Comparison of ENCODE assay signal across 14 cellular contexts in the genomic region with DNA sequence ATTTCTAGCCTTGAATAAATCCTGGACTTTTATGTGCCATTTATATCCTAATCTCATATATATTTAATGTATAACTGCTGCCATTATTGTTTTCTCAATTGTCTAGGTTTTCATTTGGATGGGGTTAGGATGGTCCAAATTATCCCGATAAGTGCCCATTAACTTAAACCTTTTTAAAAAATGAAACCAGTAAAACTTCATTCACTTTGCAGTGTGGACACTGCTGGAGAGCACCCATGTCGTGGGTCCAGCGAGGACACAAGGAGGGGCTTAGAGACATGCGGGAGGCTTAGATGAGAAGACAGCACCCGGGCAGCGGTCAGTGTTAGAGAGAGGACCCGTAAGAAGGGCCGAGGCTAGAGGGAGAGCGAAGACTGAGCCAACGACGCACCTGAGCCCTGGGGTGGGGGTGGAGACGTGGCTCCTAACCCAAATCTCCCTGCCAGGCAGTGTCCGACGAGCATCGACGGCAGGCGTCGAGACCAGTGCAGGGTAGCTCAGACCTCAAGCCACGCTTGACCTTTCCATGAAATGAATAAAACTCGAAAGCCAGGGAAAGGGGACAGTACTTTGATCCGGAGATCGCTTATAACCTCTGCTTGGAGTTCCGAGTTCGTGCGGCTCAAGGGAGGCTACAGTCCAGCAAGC. TPM values are rescaled to one million over a fixed set of nuclear protein-coding genes. Genes with fewer than 3 reads are reported as not detected.
DNase-seq lines count a peak whose midpoint lies in the region; ATAC-seq and TF ChIP-seq lines count a peak whose summit lies in the region.
"Had no signal": no experiment of that assay in that cellular context is flagged by ENCODE, and none has a peak within 500 bp of the region (broad histone marks: within the 10 kb centered on the region; RNA-seq: fewer than 3 reads in every experiment).

No MANE protein-coding gene starts in this region.

- H3K36me3 ChIP-seq in MM.1S (replicated peaks; ENCODE audit: insufficient read depth, low read length) (no peaks in the 10 kb centered on the region), endodermal cell (ENCODE audit: control insufficient read depth, insufficient read depth, low read length) (no peaks in the 10 kb centered on the region), skeletal muscle satellite cell (ENCODE audit: insufficient read depth, low read length) (no peaks in the 10 kb centered on the region)
- H3K36me3 ChIP-seq: left ventricle myocardium inferior, Peyer's patch had no signal

- peak overlapping the region; percentile 50 for H3K4me3 Mint-ChIP-seq in activated CD4-positive, alpha-beta T cell treated with anti-CD3 and anti-CD28 coated beads for 36 hours
- H3K4me3 Mint-ChIP-seq in endodermal cell, result no peak overlapping the region

- no peak for TF ChIP-seq CTCF in MM.1S (IDR thresholded peaks at IDR 0.05; ENCODE audit: low read length)
- TF ChIP-seq CTCF in endodermal cell (conservative IDR thresholded peaks at IDR 0.05), result no peak

- H3K4me2 ChIP-seq in MM.1S (ENCODE audit: low read depth, low read length) (peak overlapping the region; percentile 82), skeletal muscle satellite cell (ENCODE audit: low read length) (peak overlapping the region; percentile 94)

- no peak for DNase-seq in activated CD4-positive, alpha-beta T cell treated with anti-CD3 and anti-CD28 coated beads for 36 hours
- DNase-seq in activated CD4-positive, alpha-beta T cell treated with anti-CD3 and anti-CD28 coated beads for 1 hour, result no peak
- DNase-seq in MM.1S (no peak), endodermal cell (peak; percentile 59), NCI-H1417 treated with DMSO at 0.1 percent for 48 hours (lab: John Stamatoyannopoulos, UW) (no peak), NCI-H1092 treated with DMSO at 0.1 percent for 48 hours (lab: John Stamatoyannopoulos, UW) (no peak)

- H3K4me1 ChIP-seq in MM.1S (ENCODE audit: low read length) (peaks cover 5% of the 10 kb centered on the region; the same call in 1 of the 2 replicates), endodermal cell (ENCODE audit: control insufficient read depth, insufficient read depth, low read length) (peaks cover 8% of the 10 kb centered on the region), skeletal muscle satellite cell (ENCODE audit: control insufficient read depth, insufficient read depth, low read length) (peaks cover 6% of the 10 kb centered on the region)

- peaks cover 26% of the 10 kb centered on the region for H3K4me1 Mint-ChIP-seq in activated CD4-positive, alpha-beta T cell treated with anti-CD3 and anti-CD28 coated beads for 36 hours
- H3K4me1 Mint-ChIP-seq in endodermal cell, result peaks cover 25% of the 10 kb centered on the region

- H3K36me3 Mint-ChIP-seq in activated CD4-positive, alpha-beta T cell treated with anti-CD3 and anti-CD28 coated beads for 36 hours (ENCODE audit: low read depth), result no peaks in the 10 kb centered on the region
- no peaks in the 10 kb centered on the region for H3K36me3 Mint-ChIP-seq in endodermal cell (ENCODE audit: low read depth)

- CTCF ChIA-PET in activated CD4-positive, alpha-beta T cell treated with anti-CD3 and anti-CD28 coated beads for 36 hours (lab: Charles Lee), result interaction anchor here (0.5 to 1.9 kb wide), 6 partner anchors 9 to 809 kb away, joined by 3 to 11 read pairs (median 6); a partner anchor contains a TSS

- WGBS in endodermal cell (ENCODE audit: insufficient coverage in 1 of 2, insufficient read length in 1 of 2), 2 experiments, result 26 to 39% methylated on average over 22 to 25 of the region's 25 CpGs

- H3K9ac ChIP-seq in MM.1S (ENCODE audit: low read length), result peak overlapping the region; percentile 40; the same call in 1 of the 2 replicates
- no peak overlapping the region for H3K9ac ChIP-seq in endodermal cell (ENCODE audit: extremely low read depth, low read length, poor library complexity, severe bottlenecking)
- peak overlapping the region; percentile 74 for H3K9ac ChIP-seq in skeletal muscle satellite cell (ENCODE audit: low read depth, low read length)

- H4K20me1 ChIP-seq in MM.1S (ENCODE audit: insufficient read depth, low read length), result no peaks in the 10 kb centered on the region

- no peaks in the 10 kb centered on the region for H3F3A ChIP-seq in MM.1S (ENCODE audit: insufficient read depth, low read length)

- ATAC-seq in activated CD4-positive, alpha-beta T cell treated with anti-CD3 and anti-CD28 coated beads for 36 hours, result no peak
- no peak for ATAC-seq in HG02840 (IDR thresholded peaks at IDR 0.05; ENCODE audit: low FRiP score, unreplicated experiment)

- peak overlapping the region; percentile 76 for H3K4me3 ChIP-seq in MM.1S (ENCODE audit: low read length)
- no peak overlapping the region for H3K4me3 ChIP-seq in endodermal cell (ENCODE audit: low read length)
- peak overlapping the region; percentile 79 for H3K4me3 ChIP-seq in skeletal muscle satellite cell (ENCODE audit: low read length)

- H3K27ac ChIP-seq in MM.1S (ENCODE audit: low read length) (no peak overlapping the region), endodermal cell (ENCODE audit: low read depth, low read length) (no peak overlapping the region)
- H3K27ac ChIP-seq: left ventricle myocardium inferior, Peyer's patch had no signal

- H3K9me3 ChIP-seq in MM.1S (replicated peaks; ENCODE audit: insufficient read depth, low read length) (no peaks in the 10 kb centered on the region), endodermal cell (ENCODE audit: control insufficient read depth, low read length) (no peaks in the 10 kb centered on the region), skeletal muscle satellite cell (replicated peaks; ENCODE audit: low read length) (no peaks in the 10 kb centered on the region)
- H3K9me3 ChIP-seq: left ventricle myocardium inferior, Peyer's patch had no signal

- H3K27me3 ChIP-seq in MM.1S (replicated peaks; ENCODE audit: insufficient read depth, low read length), result peaks cover 33% of the 10 kb centered on the region
- H3K27me3 ChIP-seq in endodermal cell (ENCODE audit: control insufficient read depth, insufficient read depth, low read length, poor library complexity, severe bottlenecking), result peaks cover 100% of the 10 kb centered on the region
- no peaks in the 10 kb centered on the region for H3K27me3 ChIP-seq in skeletal muscle satellite cell (ENCODE audit: control insufficient read depth, insufficient read depth, low read length)

- POLR2A ChIA-PET in activated CD4-positive, alpha-beta T cell treated with anti-CD3 and anti-CD28 coated beads for 36 hours (lab: Charles Lee), result no interaction called here

- H3K79me2 ChIP-seq in MM.1S (ENCODE audit: low read length), result no peaks in the 10 kb centered on the region

- H3K27ac Mint-ChIP-seq in activated CD4-positive, alpha-beta T cell treated with anti-CD3 and anti-CD28 coated beads for 36 hours, result no peak overlapping the region
- no peak overlapping the region for H3K27ac Mint-ChIP-seq in endodermal cell

- peaks cover 71% of the 10 kb centered on the region for H3K27me3 Mint-ChIP-seq in activated CD4-positive, alpha-beta T cell treated with anti-CD3 and anti-CD28 coated beads for 36 hours
- H3K27me3 Mint-ChIP-seq in endodermal cell (ENCODE audit: insufficient read depth), result peaks cover 100% of the 10 kb centered on the region

- intact Hi-C loops in activated CD4-positive, alpha-beta T cell treated with anti-CD3 and anti-CD28 coated beads for 36 hours (cut with DNase I, micrococcal nuclease), result loop anchor here (5.0 kb wide), 4 partner anchors 364 to 824 kb away; no protein-coding TSS in a partner anchor

- H2AFZ ChIP-seq in MM.1S (ENCODE audit: low read length), result peak overlapping the region; percentile 93

- H3K9me2 ChIP-seq in MM.1S (replicated peaks; ENCODE audit: insufficient read depth, low read length), result no peaks in the 10 kb centered on the region

- no peaks in the 10 kb centered on the region for H3K9me3 Mint-ChIP-seq in activated CD4-positive, alpha-beta T cell treated with anti-CD3 and anti-CD28 coated beads for 36 hours (ENCODE audit: low read depth)
- no peaks in the 10 kb centered on the region for H3K9me3 Mint-ChIP-seq in endodermal cell

RNA-seq across cellular contexts. Expression of a gene that starts 9.0 kb away (rescaled TPM):
- total RNA-seq in activated CD4-positive, alpha-beta T cell treated with anti-CD3 and anti-CD28 coated beads for 36 hours, result not detected
- not detected for total RNA-seq in endodermal cell
- 0.39 TPM for polyA plus RNA-seq in endodermal cell (2013, experiment 1 of 2)
- 0.54 TPM for polyA plus RNA-seq in endodermal cell (2013, experiment 2 of 2)
- total RNA-seq in skeletal muscle satellite cell (2012; rRNA removed), result 3.8 and 6.3 TPM in 2 replicates
- total RNA-seq: aorta, left ventricle myocardium inferior, osteocyte, Peyer's patch, ureter had no signal
- polyA plus RNA-seq: AG04450, aorta had no signal
